In genomic region chr22:50058338-50059184, GRCh38 we compare ENCODE assay signal across 18 cellular contexts. TPM values are rescaled to one million over a fixed set of nuclear protein-coding genes. Genes with fewer than 3 reads are reported as not detected.
A peak's percentile ranks its signal among the peaks of the same experiment; 100 is the strongest.
DNase-seq lines count a peak whose midpoint lies in the region; ATAC-seq, FAIRE-seq and TF ChIP-seq lines count a peak whose summit lies in the region.
"Had no signal": no experiment of that assay in that cellular context is flagged by ENCODE, and none has a peak within 500 bp of the region (broad histone marks: within the 10 kb centered on the region; RNA-seq: fewer than 3 reads in every experiment).

No MANE protein-coding gene starts in this region.

- H3T11ph ChIP-seq in H9 (ENCODE audit: low read length), result no peak overlapping the region

- no peak for TF ChIP-seq EP300 in sigmoid colon (IDR thresholded peaks at IDR 0.05)

- intact Hi-C loops in sigmoid colon (cut with DNase I) (no loop called here), posterior vena cava (cut with DNase I) (no loop called here)

- H3K4ac ChIP-seq in H9 (ENCODE audit: low read depth, low read length), result no peak overlapping the region

- no peak overlapping the region for H4K5ac ChIP-seq in H9 (ENCODE audit: insufficient read length, low read depth, low read length)

- H3K4me1 Mint-ChIP-seq in H9 (peaks cover 9 to 12% of the 10 kb centered on the region in 2 experiments), WTC11 (peaks cover 12% of the 10 kb centered on the region)
- H3K4me1 Mint-ChIP-seq: activated T-helper 17 cell treated with anti-CD3 and anti-CD28 coated beads, Interleukin-2, amount 50 U/mL, for 72 hours had no signal

- peak overlapping the region; percentile 83 for H3K4me2 ChIP-seq in H9 (ENCODE audit: insufficient read depth, insufficient read length, low read length)

- TF ChIP-seq POLR2A in sigmoid colon (IDR thresholded peaks at IDR 0.05) (no peak), GM12891 (IDR thresholded peaks at IDR 0.05; ENCODE audit: low read depth, low read length) (no peak)

- no peaks in the 10 kb centered on the region for H3K9me3 ChIP-seq in H9 (ENCODE audit: control insufficient read depth, low read depth, low read length)
- no peaks in the 10 kb centered on the region for H3K9me3 ChIP-seq in iPS-20b (ENCODE audit: insufficient read depth, low read depth, low read length)
- H3K9me3 ChIP-seq in sigmoid colon, result peaks cover 0 to 2% (median 0%) of the 10 kb centered on the region in 4 donors
- H3K9me3 ChIP-seq: gastrocnemius medialis, ovary had no signal

- H2AK5ac ChIP-seq in H9 (ENCODE audit: insufficient read length, low read length), result no peak overlapping the region

- no peaks in the 10 kb centered on the region; the same call in 1 of the 2 replicates for H3K4me1 ChIP-seq in H9 (ENCODE audit: insufficient read depth, low read length)
- peaks cover 5% of the 10 kb centered on the region; the same call in 1 of the 2 replicates for H3K4me1 ChIP-seq in iPS-20b (ENCODE audit: insufficient read depth, low read length)
- peaks cover 0 to 14% (median 11%) of the 10 kb centered on the region in 4 donors for H3K4me1 ChIP-seq in sigmoid colon
- H3K4me1 ChIP-seq: gastrocnemius medialis had no signal

- peaks cover 10% of the 10 kb centered on the region for H3K23me2 ChIP-seq in H9 (ENCODE audit: insufficient read length, low read depth, low read length, poor library complexity, severe bottlenecking)

- no peak for FAIRE-seq in GM12891 (lab: Jason Lieb, UNC)

- POLR2A ChIA-PET in WTC11 (lab: Charles Lee), result no interaction called here

- CTCF ChIA-PET in WTC11 (lab: Charles Lee), result interaction anchor here (0.6 to 2.7 kb wide), 28 partner anchors 14 to 449 kb away, joined by 3 to 22 read pairs (median 4); partner anchors contain the start of genes MLC1 and NCAPH2

- H3K56ac ChIP-seq in H9 (ENCODE audit: insufficient read length, low read depth, low read length), result no peak overlapping the region

- H2BK20ac ChIP-seq in H9 (ENCODE audit: low read depth, low read length, poor library complexity, severe bottlenecking), result no peak overlapping the region

- no peaks in the 10 kb centered on the region for H3K79me2 ChIP-seq in H9 (ENCODE audit: insufficient read depth, low read length)

- no peaks in the 10 kb centered on the region for H4K20me1 ChIP-seq in H9 (ENCODE audit: control insufficient read depth, insufficient read depth, insufficient read length)

- ATAC-seq in WTC11, result peak; percentile 16; the same call in 1 of the 2 replicates
- ATAC-seq: activated T-helper 17 cell treated with anti-CD3 and anti-CD28 coated beads, Interleukin-2, amount 50 U/mL, for 72 hours; gastrocnemius medialis; T-helper 17 cell had no signal

- H3K27ac ChIP-seq in H9 (ENCODE audit: insufficient read length, low read depth, low read length), result no peak overlapping the region
- H3K27ac ChIP-seq in iPS-20b (ENCODE audit: low read length), result no peak overlapping the region
- H3K27ac ChIP-seq in sigmoid colon, result no peak overlapping the region
- H3K27ac ChIP-seq: gastrocnemius medialis, ovary had no signal

- no peak overlapping the region for H3K14ac ChIP-seq in H9 (ENCODE audit: insufficient read depth, low read length)

- H3K9me3 Mint-ChIP-seq in H9, result peaks cover 5% of the 10 kb centered on the region in 2 experiments; a peak in 2 of 5 replicates
- H3K9me3 Mint-ChIP-seq in WTC11, result peaks cover 6% of the 10 kb centered on the region
- H3K9me3 Mint-ChIP-seq: activated T-helper 17 cell treated with anti-CD3 and anti-CD28 coated beads, Interleukin-2, amount 50 U/mL, for 72 hours had no signal

- no peak overlapping the region for H4K91ac ChIP-seq in H9 (ENCODE audit: insufficient read length, low read depth, low read length)

- no peak overlapping the region for H3K23ac ChIP-seq in H9 (ENCODE audit: insufficient read length, low read depth, low read length)

- no peak for TF ChIP-seq CTCF in H9 (conservative IDR thresholded peaks at IDR 0.05)
- TF ChIP-seq CTCF in WTC11 (IDR thresholded peaks at IDR 0.05), result no peak
- no peak for TF ChIP-seq CTCF in sigmoid colon (IDR thresholded peaks at IDR 0.05)

- H3K27me3 ChIP-seq in H9 (ENCODE audit: insufficient read depth, low read length) (no peaks in the 10 kb centered on the region; the same call in 1 of the 2 replicates), iPS-20b (ENCODE audit: insufficient read depth, low read length) (peaks cover 32% of the 10 kb centered on the region), sigmoid colon (peaks cover 8 to 45% (median 33%) of the 10 kb centered on the region in 3 donors)
- H3K27me3 ChIP-seq: ovary had no signal

- no peaks in the 10 kb centered on the region for H3K79me1 ChIP-seq in H9 (ENCODE audit: insufficient read depth, low read depth, low read length, poor library complexity, severe bottlenecking)

- H3K4me3 ChIP-seq in iPS-20b (ENCODE audit: low read length), result peak overlapping the region; percentile 58; the same call in 1 of the 2 replicates
- H3K4me3 ChIP-seq in sigmoid colon, result peak overlapping the region in 3 of 4 donors; percentile 1 to 35 (median 21)
- H3K4me3 ChIP-seq: gastrocnemius medialis, left lung, ovary had no signal

- H3K9ac ChIP-seq in H9 (ENCODE audit: extremely low read depth, insufficient read length, low read length), result no peak overlapping the region
- no peak overlapping the region for H3K9ac ChIP-seq in iPS-20b (ENCODE audit: low read depth, low read length)

- H2BK12ac ChIP-seq in H9 (ENCODE audit: insufficient read length, low read depth, low read length), result no peak overlapping the region

- H2BK120ac ChIP-seq in H9 (ENCODE audit: low read depth, low read length, poor library complexity, severe bottlenecking), result no peak overlapping the region

- no peak overlapping the region for H2BK15ac ChIP-seq in H9 (ENCODE audit: low read depth, low read length)

- no CpG with 5 or more reads among the region's 75 CpGs for whole genome bisulfite sequencing in H9 (ENCODE audit: extremely low coverage, insufficient read length, low lambda C conversion rate)
- 4 to 13% methylated on average over 75 of the region's 75 CpGs for WGBS in sigmoid colon, 2 donors

- no peak overlapping the region for H4K8ac ChIP-seq in H9 (replicated peaks; ENCODE audit: insufficient read length, low read depth, low read length)

- H3K36me3 ChIP-seq in iPS-20b (ENCODE audit: insufficient read depth, low read depth, low read length) (no peaks in the 10 kb centered on the region), sigmoid colon (no peaks in the 10 kb centered on the region)
- H3K36me3 ChIP-seq: gastrocnemius medialis, left lung, ovary had no signal

- no peak overlapping the region for H3K18ac ChIP-seq in H9 (ENCODE audit: insufficient read length, low read depth, low read length)

- peak; percentile 26 for DNase-seq in H9
- no peak for DNase-seq in WTC11 (ENCODE audit: low spot score)
- DNase-seq in sigmoid colon, result no peak
- DNase-seq in posterior vena cava (ENCODE audit: low spot score), result no peak
- DNase-seq in NK-92 treated with Interleukin-12 subunit alpha and Interleukin-12 subunit beta, amount 100 ng/mL, for 24 hours (lab: John Stamatoyannopoulos, UW), result no peak
- no peak for DNase-seq in GM12891 (ENCODE audit: insufficient read length, low spot score)
- DNase-seq in pons (ENCODE audit: low spot score), result no peak
- DNase-seq: activated CD4-positive, alpha-beta T cell treated with anti-CD3 and anti-CD28 coated beads, Interleukin-2, amount 50 U/mL, for 1 hour; DMS79 treated with DMSO at 0.1 percent for 48 hours; effector CD8-positive, alpha-beta T cell; gastrocnemius medialis; NCI-H345; ovary; T-helper 17 cell had no signal

- H2BK5ac ChIP-seq in H9 (ENCODE audit: insufficient read length, low read length), result no peak overlapping the region

- H3K27ac Mint-ChIP-seq in H9 (no peak overlapping the region), WTC11 (no peak overlapping the region)
- H3K27ac Mint-ChIP-seq: activated T-helper 17 cell treated with anti-CD3 and anti-CD28 coated beads, Interleukin-2, amount 50 U/mL, for 72 hours; T-helper 17 cell had no signal

- H3K27me3 Mint-ChIP-seq in H9 (ENCODE audit: low read depth) (peaks cover 46% of the 10 kb centered on the region), WTC11 (ENCODE audit: low read depth) (peaks cover 26% of the 10 kb centered on the region)

- H3K4me3 Mint-ChIP-seq in H9 (peak overlapping the region; percentile 60 to 83), WTC11 (peak overlapping the region; percentile 68)
- H3K4me3 Mint-ChIP-seq: activated T-helper 17 cell treated with anti-CD3 and anti-CD28 coated beads, Interleukin-2, amount 50 U/mL, for 72 hours had no signal

- no peak overlapping the region for H2AFZ ChIP-seq in H9 (ENCODE audit: low read length)

- no peaks in the 10 kb centered on the region; a peak in 1 of 7 replicates for H3K36me3 Mint-ChIP-seq in H9 (ENCODE audit: insufficient read depth in 1 of 3, low read depth in 3 of 3)
- 0 out of 2 replicates have a peak, but pooled peaks cover 4% of the 10 kb centered on the region for H3K36me3 Mint-ChIP-seq in WTC11

TF ChIP-seq in GM12891, 5 proteins besides CTCF, POLR2A, EP300 and RAD21:
- TF ChIP-seq POU2F2 (IDR thresholded peaks at IDR 0.05; ENCODE audit: low read depth, low read length) (no peak), SPI1 (IDR thresholded peaks at IDR 0.05; ENCODE audit: low read depth, low read length) (no peak), POLR2AphosphoS5 (IDR thresholded peaks at IDR 0.05; ENCODE audit: low read depth, low read length) (no peak), PAX5 (IDR thresholded peaks at IDR 0.05; ENCODE audit: insufficient read depth, low read length, severe bottlenecking) (no peak), TAF1 (IDR thresholded peaks at IDR 0.05; ENCODE audit: low read depth, low read length) (no peak)
TF ChIP-seq in GM12891: peak in this region for 0.

RNA-seq across cellular contexts. Expression of gene TTLL8, which starts 0.5 kb away (rescaled TPM):
- total RNA-seq in H9 (2021), result not detected in 2 replicates
- 0.30 TPM in 1 of 3 replicates, not detected in the others for total RNA-seq in WTC11 (2021)
- not detected for total RNA-seq in sigmoid colon
- not detected for polyA plus RNA-seq in sigmoid colon
- not detected for total RNA-seq in posterior vena cava
- 0.04 TPM for polyA plus RNA-seq in GM12891 (2012; ENCODE audit: low read depth, missing spikeins)
- total RNA-seq: activated T-helper 17 cell treated with anti-CD3 and anti-CD28 coated beads, Interleukin-2, amount 50 U/mL, for 72 hours; gastrocnemius medialis; left lung; ovary; T-helper 17 cell had no signal
- polyA plus RNA-seq: BJ, ovary had no signal

RNA-seq across cellular contexts. Expression of gene MLC1, which starts 26.7 kb away (rescaled TPM):
- not detected in 2 replicates for total RNA-seq in H9 (2021)
- 0.13 to 0.16 TPM (median 0.16 TPM) in 3 replicates for total RNA-seq in WTC11 (2021)
- total RNA-seq in sigmoid colon, result under 1 TPM in 2 of 4 donors, not detected in 2; 0.14 to 0.16 TPM
- polyA plus RNA-seq in sigmoid colon, result under 1 TPM in 1 of 3 donors, not detected in 2; 0.23 TPM
- total RNA-seq in posterior vena cava, result under 1 TPM; 0.19 to 0.28 TPM
- 0.80 TPM for polyA plus RNA-seq in GM12891 (2012; ENCODE audit: low read depth, missing spikeins)

RNA-seq across cellular contexts. Expression of gene MOV10L1, which starts 31.2 kb away (rescaled TPM):
- total RNA-seq in H9 (2021) (not detected in 2 replicates), WTC11 (2021) (not detected in 3 replicates), sigmoid colon (1 to 10 TPM in 3 of 4 donors, under 1 TPM in 1; 0.82 to 5.6 (median 2.6) TPM), posterior vena cava (under 1 TPM; 0.43 to 0.56 TPM)
- polyA plus RNA-seq in sigmoid colon, result under 1 TPM in 1 of 3 donors, not detected in 2; 0.47 TPM
- polyA plus RNA-seq in GM12891 (2012; ENCODE audit: low read depth, missing spikeins), result 0.06 TPM
- total RNA-seq: activated T-helper 17 cell treated with anti-CD3 and anti-CD28 coated beads, Interleukin-2, amount 50 U/mL, for 72 hours; T-helper 17 cell had no signal

RNA-seq across cellular contexts. Expression of gene IL17REL, which starts 46.0 kb away (rescaled TPM):
- total RNA-seq in H9 (2021), result 0.11 and 0.20 TPM in 2 replicates
- total RNA-seq in WTC11 (2021), result 0.23 to 0.34 TPM (median 0.24 TPM) in 3 replicates
- total RNA-seq in sigmoid colon, result not detected
- 1 to 10 TPM in 1 of 3 donors, not detected in 2; 1.6 TPM for polyA plus RNA-seq in sigmoid colon
- total RNA-seq in posterior vena cava, result not detected
- 0.05 TPM for polyA plus RNA-seq in GM12891 (2012; ENCODE audit: low read depth, missing spikeins)
- total RNA-seq: gastrocnemius medialis, left lung, T-helper 17 cell had no signal
- polyA plus RNA-seq: BJ had no signal
